Comparison of ENCODE assay signal across 1 cellular context in the genomic region with DNA sequence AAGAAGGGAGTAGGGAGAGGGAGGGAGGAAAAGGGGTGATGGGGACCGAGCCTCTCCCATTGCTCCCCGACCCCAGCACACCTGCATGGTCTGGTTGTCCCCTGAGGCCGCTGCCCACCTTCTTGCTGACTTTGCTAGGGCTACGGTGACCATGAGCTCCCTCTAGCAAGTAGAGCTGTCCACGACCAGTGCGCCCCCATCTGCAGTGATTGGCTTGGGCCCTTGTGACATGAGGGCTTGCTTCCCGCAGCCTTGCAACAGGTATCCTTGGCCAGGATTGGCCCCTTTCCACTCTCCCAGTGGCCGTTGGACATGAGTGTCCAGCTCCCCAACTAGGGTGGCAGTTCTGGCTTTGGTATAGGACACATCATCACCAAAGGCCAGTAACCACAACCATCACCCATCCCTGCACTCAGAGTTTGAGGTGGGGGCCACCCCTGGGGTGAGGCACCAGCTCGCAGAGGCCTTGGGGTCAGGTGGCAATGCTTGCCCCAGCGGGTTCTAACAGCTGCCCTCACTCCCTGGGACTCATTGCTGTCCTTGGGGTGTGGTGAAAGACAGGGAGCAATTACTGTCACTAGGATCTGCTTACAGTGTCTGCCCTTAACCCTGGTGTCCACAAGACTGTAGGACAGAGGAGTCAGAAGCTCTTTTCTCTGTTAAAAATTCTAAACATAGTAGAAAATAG.
TF ChIP-seq lines count a peak whose summit lies in the region.

No MANE protein-coding gene starts in this region.

TF ChIP-seq in HepG2, 621 proteins besides CTCF, POLR2A, EP300 and RAD21 (continued from another document):
- TF ChIP-seq, protein P1, sequence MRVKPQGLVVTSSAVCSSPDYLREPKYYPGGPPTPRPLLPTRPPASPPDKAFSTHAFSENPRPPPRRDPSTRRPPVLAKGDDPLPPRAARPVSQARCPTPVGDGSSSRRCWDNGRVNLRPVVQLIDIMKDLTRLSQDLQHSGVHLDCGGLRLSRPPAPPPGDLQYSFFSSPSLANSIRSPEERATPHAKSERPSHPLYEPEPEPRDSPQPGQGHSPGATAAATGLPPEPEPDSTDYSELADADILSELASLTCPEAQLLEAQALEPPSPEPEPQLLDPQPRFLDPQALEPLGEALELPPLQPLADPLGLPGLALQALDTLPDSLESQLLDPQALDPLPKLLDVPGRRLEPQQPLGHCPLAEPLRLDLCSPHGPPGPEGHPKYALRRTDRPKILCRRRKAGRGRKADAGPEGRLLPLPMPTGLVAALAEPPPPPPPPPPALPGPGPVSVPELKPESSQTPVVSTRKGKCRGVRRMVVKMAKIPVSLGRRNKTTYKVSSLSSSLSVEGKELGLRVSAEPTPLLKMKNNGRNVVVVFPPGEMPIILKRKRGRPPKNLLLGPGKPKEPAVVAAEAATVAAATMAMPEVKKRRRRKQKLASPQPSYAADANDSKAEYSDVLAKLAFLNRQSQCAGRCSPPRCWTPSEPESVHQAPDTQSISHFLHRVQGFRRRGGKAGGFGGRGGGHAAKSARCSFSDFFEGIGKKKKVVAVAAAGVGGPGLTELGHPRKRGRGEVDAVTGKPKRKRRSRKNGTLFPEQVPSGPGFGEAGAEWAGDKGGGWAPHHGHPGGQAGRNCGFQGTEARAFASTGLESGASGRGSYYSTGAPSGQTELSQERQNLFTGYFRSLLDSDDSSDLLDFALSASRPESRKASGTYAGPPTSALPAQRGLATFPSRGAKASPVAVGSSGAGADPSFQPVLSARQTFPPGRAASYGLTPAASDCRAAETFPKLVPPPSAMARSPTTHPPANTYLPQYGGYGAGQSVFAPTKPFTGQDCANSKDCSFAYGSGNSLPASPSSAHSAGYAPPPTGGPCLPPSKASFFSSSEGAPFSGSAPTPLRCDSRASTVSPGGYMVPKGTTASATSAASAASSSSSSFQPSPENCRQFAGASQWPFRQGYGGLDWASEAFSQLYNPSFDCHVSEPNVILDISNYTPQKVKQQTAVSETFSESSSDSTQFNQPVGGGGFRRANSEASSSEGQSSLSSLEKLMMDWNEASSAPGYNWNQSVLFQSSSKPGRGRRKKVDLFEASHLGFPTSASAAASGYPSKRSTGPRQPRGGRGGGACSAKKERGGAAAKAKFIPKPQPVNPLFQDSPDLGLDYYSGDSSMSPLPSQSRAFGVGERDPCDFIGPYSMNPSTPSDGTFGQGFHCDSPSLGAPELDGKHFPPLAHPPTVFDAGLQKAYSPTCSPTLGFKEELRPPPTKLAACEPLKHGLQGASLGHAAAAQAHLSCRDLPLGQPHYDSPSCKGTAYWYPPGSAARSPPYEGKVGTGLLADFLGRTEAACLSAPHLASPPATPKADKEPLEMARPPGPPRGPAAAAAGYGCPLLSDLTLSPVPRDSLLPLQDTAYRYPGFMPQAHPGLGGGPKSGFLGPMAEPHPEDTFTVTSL (CRISPR knock-in tag; IDR thresholded peaks at IDR 0.05; ENCODE audit: borderline replicate concordance) = no peak
- TF ChIP-seq RXRA (CRISPR knock-in tag; IDR thresholded peaks at IDR 0.05) (peak; percentile 27; the same call in 1 of the 2 replicates), ZNF768 (CRISPR knock-in tag; IDR thresholded peaks at IDR 0.05) (no peak), ZNF607 (CRISPR knock-in tag; IDR thresholded peaks at IDR 0.05; ENCODE audit: borderline replicate concordance) (no peak), ZBTB20 (CRISPR knock-in tag; IDR thresholded peaks at IDR 0.05; ENCODE audit: borderline replicate concordance, low read depth) (no peak), AFF4 (CRISPR knock-in tag; IDR thresholded peaks at IDR 0.05) (no peak), GFI1 (CRISPR knock-in tag; IDR thresholded peaks at IDR 0.05; ENCODE audit: borderline replicate concordance) (no peak), KAT8 (CRISPR knock-in tag; IDR thresholded peaks at IDR 0.05) (no peak), SUZ12 (IDR thresholded peaks at IDR 0.05; ENCODE audit: low read depth, low read length) (no peak), ZNF34 (CRISPR knock-in tag; IDR thresholded peaks at IDR 0.05; ENCODE audit: borderline replicate concordance) (no peak), ZNF781 (CRISPR knock-in tag; IDR thresholded peaks at IDR 0.05; ENCODE audit: borderline replicate concordance, not compliant biosample characterization) (no peak), ZNF431 (CRISPR knock-in tag; IDR thresholded peaks at IDR 0.05; ENCODE audit: borderline replicate concordance, low read depth) (no peak), SAP130 (CRISPR knock-in tag; IDR thresholded peaks at IDR 0.05; ENCODE audit: low read depth) (0 out of 2 replicates have a peak, but pooled peaks have one; percentile 18), ZSCAN12 (CRISPR knock-in tag; IDR thresholded peaks at IDR 0.05) (no peak), ZNF574 (CRISPR knock-in tag; IDR thresholded peaks at IDR 0.05) (no peak), ZNF691 (CRISPR knock-in tag; IDR thresholded peaks at IDR 0.05; ENCODE audit: borderline replicate concordance, low read depth) (peak; percentile 25; the same call in 1 of the 2 replicates), ZNF737 (CRISPR knock-in tag; IDR thresholded peaks at IDR 0.05; ENCODE audit: borderline replicate concordance) (no peak), ZNF674 (CRISPR knock-in tag; IDR thresholded peaks at IDR 0.05; ENCODE audit: low read depth) (no peak), TBX3 (IDR thresholded peaks at IDR 0.05; ENCODE audit: borderline replicate concordance) (no peak), POLR2G (IDR thresholded peaks at IDR 0.05; ENCODE audit: low read depth, low read length) (no peak), ZNF567 (CRISPR knock-in tag; IDR thresholded peaks at IDR 0.05; ENCODE audit: borderline replicate concordance) (no peak), ZNF549 (CRISPR knock-in tag; IDR thresholded peaks at IDR 0.05) (no peak)
- TF ChIP-seq, protein P2, sequence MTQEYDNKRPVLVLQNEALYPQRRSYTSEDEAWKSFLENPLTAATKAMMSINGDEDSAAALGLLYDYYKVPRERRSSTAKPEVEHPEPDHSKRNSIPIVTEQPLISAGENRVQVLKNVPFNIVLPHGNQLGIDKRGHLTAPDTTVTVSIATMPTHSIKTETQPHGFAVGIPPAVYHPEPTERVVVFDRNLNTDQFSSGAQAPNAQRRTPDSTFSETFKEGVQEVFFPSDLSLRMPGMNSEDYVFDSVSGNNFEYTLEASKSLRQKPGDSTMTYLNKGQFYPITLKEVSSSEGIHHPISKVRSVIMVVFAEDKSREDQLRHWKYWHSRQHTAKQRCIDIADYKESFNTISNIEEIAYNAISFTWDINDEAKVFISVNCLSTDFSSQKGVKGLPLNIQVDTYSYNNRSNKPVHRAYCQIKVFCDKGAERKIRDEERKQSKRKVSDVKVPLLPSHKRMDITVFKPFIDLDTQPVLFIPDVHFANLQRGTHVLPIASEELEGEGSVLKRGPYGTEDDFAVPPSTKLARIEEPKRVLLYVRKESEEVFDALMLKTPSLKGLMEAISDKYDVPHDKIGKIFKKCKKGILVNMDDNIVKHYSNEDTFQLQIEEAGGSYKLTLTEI (CRISPR knock-in tag; conservative IDR thresholded peaks at IDR 0.05) = no peak
- TF ChIP-seq, protein P3, sequence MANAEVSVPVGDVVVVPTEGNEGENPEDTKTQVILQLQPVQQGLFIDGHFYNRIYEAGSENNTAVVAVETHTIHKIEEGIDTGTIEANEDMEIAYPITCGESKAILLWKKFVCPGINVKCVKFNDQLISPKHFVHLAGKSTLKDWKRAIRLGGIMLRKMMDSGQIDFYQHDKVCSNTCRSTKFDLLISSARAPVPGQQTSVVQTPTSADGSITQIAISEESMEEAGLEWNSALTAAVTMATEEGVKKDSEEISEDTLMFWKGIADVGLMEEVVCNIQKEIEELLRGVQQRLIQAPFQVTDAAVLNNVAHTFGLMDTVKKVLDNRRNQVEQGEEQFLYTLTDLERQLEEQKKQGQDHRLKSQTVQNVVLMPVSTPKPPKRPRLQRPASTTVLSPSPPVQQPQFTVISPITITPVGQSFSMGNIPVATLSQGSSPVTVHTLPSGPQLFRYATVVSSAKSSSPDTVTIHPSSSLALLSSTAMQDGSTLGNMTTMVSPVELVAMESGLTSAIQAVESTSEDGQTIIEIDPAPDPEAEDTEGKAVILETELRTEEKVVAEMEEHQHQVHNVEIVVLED (CRISPR knock-in tag; IDR thresholded peaks at IDR 0.05; ENCODE audit: borderline replicate concordance) = no peak
TF ChIP-seq in HepG2: peak in this region for 9.
